In the genomic region with DNA sequence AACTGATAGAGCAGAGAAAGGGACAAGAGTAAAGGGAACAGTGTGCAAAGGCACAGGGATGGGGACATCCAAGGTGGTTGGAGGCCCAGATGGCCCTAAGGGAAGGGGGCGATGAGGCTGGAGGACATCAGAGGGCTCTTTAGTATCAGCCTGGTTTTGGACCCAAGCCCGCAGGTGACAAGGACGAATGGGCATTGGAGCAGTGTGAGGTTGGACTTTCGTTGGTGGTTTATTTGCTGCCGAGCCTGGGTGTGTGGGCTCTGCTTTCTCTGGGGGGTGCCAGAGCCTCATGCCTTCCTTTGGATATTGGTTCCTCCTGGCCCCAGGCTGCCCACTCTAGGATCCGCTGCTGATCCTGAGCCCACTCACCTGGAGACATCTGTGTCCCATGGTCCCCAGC, we compare ENCODE assay signal across 33 cellular contexts. TPM values are rescaled to one million over a fixed set of nuclear protein-coding genes. Genes with fewer than 3 reads are reported as not detected.
"Had no signal": no experiment of that assay in that cellular context is flagged by ENCODE, and none has a peak within 500 bp of the region (broad histone marks: within the 10 kb centered on the region; RNA-seq: fewer than 3 reads in every experiment).

No MANE protein-coding gene starts in this region.

- ATAC-seq: activated CD4-positive, alpha-beta T cell treated with anti-CD3 and anti-CD28 coated beads for 36 hours; activated naive CD4-positive, alpha-beta T cell treated with anti-CD3 and anti-CD28 coated beads, Interleukin-2, amount 50 U/mL, for 72 hours; activated T-cell treated with anti-CD3 and anti-CD28 coated beads, Interleukin-2, amount 50 U/mL, for 72 hours; natural killer cell treated with Interleukin-12 subunit alpha and Interleukin-12 subunit beta and Interleukin-15 and Interleukin-18, amount 100 ng/mL, for 72 hours; sciatic nerve had no signal

- H3K27ac Mint-ChIP-seq: activated CD4-positive, alpha-beta T cell treated with anti-CD3 and anti-CD28 coated beads for 36 hours; activated naive CD4-positive, alpha-beta T cell treated with anti-CD3 and anti-CD28 coated beads, Interleukin-2, amount 50 U/mL, for 72 hours; activated T-cell treated with anti-CD3 and anti-CD28 coated beads, Interleukin-2, amount 50 U/mL, for 72 hours; natural killer cell treated with Interleukin-12 subunit alpha and Interleukin-12 subunit beta and Interleukin-15 and Interleukin-18, amount 100 ng/mL, for 72 hours; stimulated activated naive CD8-positive, alpha-beta T cell treated with anti-CD3 and anti-CD28 coated beads, Interleukin-15, Interleukin-2, amounts not matched to agents 100 ng/mL and 50 ng/mL, for 24 hours; T-helper 2 cell treated with Interferon-gamma antibody and Interleukin-4, amounts not matched to agents 5 μg/mL and 100 μg/mL, for 36 hours had no signal

- H3K27ac ChIP-seq: colonic mucosa, epithelial cell of prostate, esophagus squamous epithelium, left ventricle myocardium inferior, neutrophil, prostate gland, skin epidermis, thoracic aorta, upper lobe of left lung, vagina had no signal

- H3K36me3 Mint-ChIP-seq: activated naive CD4-positive, alpha-beta T cell treated with anti-CD3 and anti-CD28 coated beads, Interleukin-2, amount 50 U/mL, for 72 hours; natural killer cell treated with Interleukin-12 subunit alpha and Interleukin-12 subunit beta and Interleukin-15 and Interleukin-18, amount 100 ng/mL, for 72 hours had no signal

- H3K4me1 ChIP-seq: prostate gland had no signal

- H3K9me3 Mint-ChIP-seq: activated naive CD4-positive, alpha-beta T cell treated with anti-CD3 and anti-CD28 coated beads, Interleukin-2, amount 50 U/mL, for 72 hours; activated T-cell treated with anti-CD3 and anti-CD28 coated beads, Interleukin-2, amount 50 U/mL, for 72 hours; natural killer cell treated with Interleukin-12 subunit alpha and Interleukin-12 subunit beta and Interleukin-15 and Interleukin-18, amount 100 ng/mL, for 72 hours; stimulated activated naive CD8-positive, alpha-beta T cell treated with anti-CD3 and anti-CD28 coated beads, Interleukin-15, Interleukin-2, amounts not matched to agents 100 ng/mL and 50 ng/mL, for 24 hours; T-helper 2 cell treated with Interferon-gamma antibody and Interleukin-4, amounts not matched to agents 5 μg/mL and 100 μg/mL, for 36 hours had no signal

- H3K4me3 Mint-ChIP-seq: activated CD4-positive, alpha-beta T cell treated with anti-CD3 and anti-CD28 coated beads for 36 hours; activated T-cell treated with anti-CD3 and anti-CD28 coated beads, Interleukin-2, amount 50 U/mL, for 72 hours; natural killer cell treated with Interleukin-12 subunit alpha and Interleukin-12 subunit beta and Interleukin-15 and Interleukin-18, amount 100 ng/mL, for 72 hours; stimulated activated naive CD8-positive, alpha-beta T cell treated with anti-CD3 and anti-CD28 coated beads, Interleukin-15, Interleukin-2, amounts not matched to agents 100 ng/mL and 50 ng/mL, for 24 hours; T-helper 2 cell treated with Interferon-gamma antibody and Interleukin-4, amounts not matched to agents 5 μg/mL and 100 μg/mL, for 36 hours had no signal

- H3K27me3 ChIP-seq: colonic mucosa, ovary, vagina had no signal

- FAIRE-seq: endometrium had no signal

- H3K9me3 ChIP-seq: colonic mucosa, esophagus squamous epithelium, left ventricle myocardium inferior, neutrophil, ovary, prostate gland, thoracic aorta, upper lobe of left lung, vagina had no signal

- H3K4me3 ChIP-seq: colonic mucosa, esophagus squamous epithelium, left ventricle myocardium inferior, lung, ovary, prostate gland, skin epidermis, thoracic aorta, upper lobe of left lung, vagina had no signal

- H3K4me1 Mint-ChIP-seq: activated CD4-positive, alpha-beta T cell treated with anti-CD3 and anti-CD28 coated beads for 36 hours had no signal

- DNase-seq: activated CD4-positive, alpha-beta T cell treated with anti-CD3 and anti-CD28 coated beads for 36 hours; activated CD4-positive, alpha-beta T cell treated with anti-CD3 and anti-CD28 coated beads, Interleukin-2, amount 50 U/mL, for 4 hours; activated CD4-positive, CD25-positive, alpha-beta regulatory T cell; activated naive CD4-positive, alpha-beta T cell; activated T-cell treated with anti-CD3 and anti-CD28 coated beads for 4 hours; activated T-cell treated with anti-CD3 and anti-CD28 coated beads, Interleukin-2, amount 50 U/mL, for 72 hours; colonic mucosa; effector CD8-positive, alpha-beta T cell; esophagus squamous epithelium; foreskin melanocyte; islet precursor cell; left ventricle myocardium inferior; mesendoderm; retina; stimulated activated CD4-positive, alpha-beta T cell treated with anti-CD3 and anti-CD28 coated beads, Interleukin-12 subunit alpha, Interleukin-12 subunit beta, amount 100 ng/mL, for 4 hours; stimulated activated CD4-positive, alpha-beta T cell treated with anti-CD3 and anti-CD28 coated beads, Interleukin-4, amount 100 ng/mL, for 1 hour; upper lobe of left lung had no signal

- H3K36me3 ChIP-seq: colonic mucosa, left ventricle myocardium inferior, neutrophil, ovary, prostate gland, thoracic aorta, vagina had no signal

RNA-seq across cellular contexts. Expression of a gene that starts 12.1 kb away (rescaled TPM):
- total RNA-seq: glomerular endothelial cell; natural killer cell treated with Interleukin-12 subunit alpha and Interleukin-12 subunit beta and Interleukin-15 and Interleukin-18, amount 100 ng/mL, for 72 hours; subcutaneous adipose tissue had no signal
